22 cellular contexts compared by ENCODE assay signal in the genomic region with DNA sequence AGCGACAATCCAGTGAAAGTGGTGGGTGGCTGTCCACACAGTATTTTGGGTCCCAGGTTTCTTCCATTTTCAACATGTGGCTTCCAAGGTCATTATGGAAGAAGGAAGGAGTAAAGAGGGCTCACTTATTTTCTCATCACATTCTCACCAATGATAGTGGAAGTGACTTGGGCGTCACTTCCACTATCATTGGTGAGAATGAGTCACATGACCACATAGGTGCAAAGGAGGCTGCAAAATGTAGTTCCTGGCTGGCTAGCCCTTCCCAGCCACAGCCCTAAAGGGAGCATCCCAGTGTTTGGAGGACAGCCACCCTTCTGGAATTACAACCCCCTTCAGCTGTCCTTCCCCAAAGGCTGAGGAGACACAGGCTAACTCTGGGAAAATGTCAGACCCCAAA.
"Had no signal": no experiment of that assay in that cellular context is flagged by ENCODE, and none has a peak within 500 bp of the region (broad histone marks: within the 10 kb centered on the region; RNA-seq: fewer than 3 reads in every experiment).

No MANE protein-coding gene starts in this region.

- H3K4me1 ChIP-seq: pancreas, right lobe of liver, suprapubic skin, upper lobe of right lung had no signal

- H3K27me3 Mint-ChIP-seq: progenitor cell of endocrine pancreas; stimulated activated naive CD8-positive, alpha-beta T cell treated with anti-CD3 and anti-CD28 coated beads, Interleukin-15, Interleukin-2, amounts not matched to agents 100 ng/mL and 50 ng/mL, for 24 hours had no signal

- H3K9me3 Mint-ChIP-seq: mesothelial cell of epicardium; naive B cell; natural killer cell; nephron progenitor cell; stimulated activated naive CD8-positive, alpha-beta T cell treated with anti-CD3 and anti-CD28 coated beads, Interleukin-15, Interleukin-2, amounts not matched to agents 100 ng/mL and 50 ng/mL, for 24 hours had no signal

- FAIRE-seq: pancreas, urothelium cell line had no signal

- H3K36me3 Mint-ChIP-seq: mesothelial cell of epicardium, naive B cell, natural killer cell had no signal

- H2AFZ ChIP-seq: hepatocyte had no signal

- H3K4me2 ChIP-seq: hepatocyte, smooth muscle cell had no signal

- H3K4me3 ChIP-seq: hepatocyte, left ventricle myocardium inferior, lung, pancreas, right atrium auricular region, right lobe of liver, smooth muscle cell, suprapubic skin, thoracic aorta, tibial artery, upper lobe of right lung had no signal

- H3K79me2 ChIP-seq: hepatocyte had no signal

- H3K27me3 ChIP-seq: hepatocyte, pancreas, right atrium auricular region, right lobe of liver, suprapubic skin, tibial artery, upper lobe of right lung had no signal

- H3K4me3 Mint-ChIP-seq: mesothelial cell of epicardium; naive B cell; natural killer cell; nephron progenitor cell; stimulated activated naive CD8-positive, alpha-beta T cell treated with anti-CD3 and anti-CD28 coated beads, Interleukin-15, Interleukin-2, amounts not matched to agents 100 ng/mL and 50 ng/mL, for 24 hours had no signal

- ATAC-seq: pancreas, right lobe of liver, upper lobe of right lung had no signal

- DNase-seq: left ventricle myocardium inferior; naive B cell; natural killer cell; nucleus accumbens; pancreas; right lobe of liver; stimulated activated CD4-positive, alpha-beta T cell treated with anti-CD3 and anti-CD28 coated beads, Interleukin-12 subunit alpha, Interleukin-12 subunit beta, amount 100 ng/mL, for 4 hours; stimulated activated naive CD4-positive, alpha-beta T cell; tibial artery; trophoblast cell had no signal

- H3K27ac ChIP-seq: hepatocyte, left ventricle myocardium inferior, pancreas, right lobe of liver, suprapubic skin, thoracic aorta, tibial artery, upper lobe of right lung had no signal

- H3K36me3 ChIP-seq: left ventricle myocardium inferior, pancreas, right atrium auricular region, right lobe of liver, suprapubic skin, thoracic aorta, tibial artery, upper lobe of right lung had no signal

- H3K27ac Mint-ChIP-seq: mesothelial cell of epicardium; naive B cell; natural killer cell; nephron progenitor cell; progenitor cell of endocrine pancreas; stimulated activated naive CD8-positive, alpha-beta T cell treated with anti-CD3 and anti-CD28 coated beads, Interleukin-15, Interleukin-2, amounts not matched to agents 100 ng/mL and 50 ng/mL, for 24 hours had no signal

- H3K9me3 ChIP-seq: pancreas, right atrium auricular region, right lobe of liver, suprapubic skin, thoracic aorta, tibial artery, upper lobe of right lung had no signal

- H3K4me1 Mint-ChIP-seq: naive B cell had no signal
